Comparison of ENCODE assay signal across 17 cellular contexts in the genomic region with DNA sequence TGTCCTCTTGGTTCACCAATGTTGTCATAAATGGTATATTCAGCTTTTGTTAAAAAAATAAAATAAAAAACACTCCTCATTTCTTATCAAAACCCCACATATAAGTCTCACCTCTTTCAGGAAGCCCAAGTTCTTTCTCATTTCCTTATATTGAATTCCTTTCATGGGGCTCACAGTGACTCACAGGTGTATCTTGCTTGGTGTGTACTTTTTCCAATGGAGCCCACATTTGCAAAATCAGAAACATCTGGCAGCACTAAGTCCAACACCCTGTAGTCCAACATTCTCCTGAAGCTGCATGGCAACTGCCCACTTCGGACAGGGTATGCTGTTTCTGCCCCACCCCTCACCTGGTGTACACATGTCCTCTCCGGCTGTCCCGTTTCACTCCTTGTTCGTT.
A peak's percentile ranks its signal among the peaks of the same experiment; 100 is the strongest.
DNase-seq lines count a peak whose midpoint lies in the region; FAIRE-seq and TF ChIP-seq lines count a peak whose summit lies in the region.
"Had no signal": no experiment of that assay in that cellular context is flagged by ENCODE, and none has a peak within 500 bp of the region (broad histone marks: within the 10 kb centered on the region; RNA-seq: fewer than 3 reads in every experiment).

No MANE protein-coding gene starts in this region.

- DNase-seq in RPMI7951 (ENCODE audit: low read depth) (peak; percentile 5), astrocyte (ENCODE audit: low read depth) (peak; percentile 10), fibroblast of mammary gland (ENCODE audit: low read depth) (peak; percentile 4), renal cortical epithelial cell (ENCODE audit: low read depth) (peak; percentile 29), NCI-H524 (lab: John Stamatoyannopoulos, UW) (no peak)
- DNase-seq in activated effector memory CD4-positive, alpha-beta T cell treated with Interleukin-2 at 50 U/mL for 16 hours: no peak
- DNase-seq in activated T-helper 1 cell treated with anti-CD3 and anti-CD28 coated beads, Interleukin-12 subunit alpha, Interleukin-12 subunit beta, Interleukin-2, Interleukin-4 antibody, amounts not matched to agents 30 ng/mL and 10 ng/mL and 1 ng/mL, durations not matched to agents 14 hours and 24 hours and 36 hours (ENCODE audit: low spot score): no peak
- DNase-seq: Caco-2; CD4-positive, CD25-positive, alpha-beta regulatory T cell; DMS79 treated with DMSO at 0.1 percent for 48 hours; GF-D8; GOT3; H7; HFFc6 had no signal

- H3K79me2 ChIP-seq in astrocyte (ENCODE audit: insufficient read depth, low read length): no peaks in the 10 kb centered on the region

- H4K20me1 ChIP-seq in astrocyte (ENCODE audit: insufficient read depth, low read length): no peaks in the 10 kb centered on the region
- H4K20me1 ChIP-seq: BLaER1 treated with 17β-estradiol and CSF1 and Interleukin-3, amounts not matched to agents 10 nM and 100 nM had no signal

- H3K36me3 Mint-ChIP-seq in astrocyte (ENCODE audit: low read depth, unreplicated experiment): no peaks in the 10 kb centered on the region
- no peaks in the 10 kb centered on the region for H3K36me3 Mint-ChIP-seq in activated T-helper 1 cell treated with anti-CD3 and anti-CD28 coated beads, Interleukin-12 subunit alpha, Interleukin-12 subunit beta, Interleukin-2, Interleukin-4 antibody, amounts not matched to agents 30 ng/mL and 10 ng/mL and 1 ng/mL, durations not matched to agents 14 hours and 24 hours and 36 hours (ENCODE audit: low read depth)
- H3K36me3 Mint-ChIP-seq: CD4-positive, CD25-positive, alpha-beta regulatory T cell had no signal

- H3K27ac Mint-ChIP-seq in astrocyte (ENCODE audit: unreplicated experiment): no peak overlapping the region
- no peak overlapping the region for H3K27ac Mint-ChIP-seq in activated T-helper 1 cell treated with anti-CD3 and anti-CD28 coated beads, Interleukin-12 subunit alpha, Interleukin-12 subunit beta, Interleukin-2, Interleukin-4 antibody, amounts not matched to agents 30 ng/mL and 10 ng/mL and 1 ng/mL, durations not matched to agents 14 hours and 24 hours and 36 hours
- H3K27ac Mint-ChIP-seq: B cell; CD4-positive, CD25-positive, alpha-beta regulatory T cell; HFFc6 had no signal

- no peak overlapping the region for H2AFZ ChIP-seq in astrocyte (ENCODE audit: low read depth, low read length)

- H3K27ac ChIP-seq in astrocyte (ENCODE audit: low read depth, low read length): no peak overlapping the region
- H3K27ac ChIP-seq: BLaER1 treated with 17β-estradiol and CSF1 and Interleukin-3, amounts not matched to agents 10 nM and 100 nM had no signal

- H3K36me3 ChIP-seq in astrocyte (ENCODE audit: insufficient read depth, low read length): no peaks in the 10 kb centered on the region
- H3K36me3 ChIP-seq: BLaER1 treated with 17β-estradiol and CSF1 and Interleukin-3, amounts not matched to agents 10 nM and 100 nM had no signal

- peaks cover 34% of the 10 kb centered on the region for H3K4me1 Mint-ChIP-seq in astrocyte (ENCODE audit: low read depth, unreplicated experiment)
- H3K4me1 Mint-ChIP-seq in activated T-helper 1 cell treated with anti-CD3 and anti-CD28 coated beads, Interleukin-12 subunit alpha, Interleukin-12 subunit beta, Interleukin-2, Interleukin-4 antibody, amounts not matched to agents 30 ng/mL and 10 ng/mL and 1 ng/mL, durations not matched to agents 14 hours and 24 hours and 36 hours (ENCODE audit: low read depth): no peaks in the 10 kb centered on the region
- H3K4me1 Mint-ChIP-seq: B cell; CD4-positive, CD25-positive, alpha-beta regulatory T cell had no signal

- FAIRE-seq in astrocyte (lab: Jason Lieb, UNC): no peak
- FAIRE-seq: HepG2 had no signal

- TF ChIP-seq CTCF in astrocyte (IDR thresholded peaks at IDR 0.05; ENCODE audit: insufficient read depth, low read depth, low read length) (no peak), fibroblast of mammary gland (conservative IDR thresholded peaks at IDR 0.05; ENCODE audit: control insufficient read depth, insufficient read depth, low read depth, low read length) (no peak)

- peaks cover 13% of the 10 kb centered on the region for H3K4me1 ChIP-seq in astrocyte (ENCODE audit: insufficient read depth, low read length)
- H3K4me1 ChIP-seq: BLaER1 treated with 17β-estradiol and CSF1 and Interleukin-3, amounts not matched to agents 10 nM and 100 nM had no signal

- H3K4me2 ChIP-seq in astrocyte (ENCODE audit: low read length): peak overlapping the region; percentile 27
- H3K4me2 ChIP-seq: BLaER1 treated with 17β-estradiol and CSF1 and Interleukin-3, amounts not matched to agents 10 nM and 100 nM had no signal

- no peaks in the 10 kb centered on the region for H3K27me3 ChIP-seq in astrocyte (ENCODE audit: insufficient read depth, low read length)
- H3K27me3 ChIP-seq: BLaER1 treated with 17β-estradiol and CSF1 and Interleukin-3, amounts not matched to agents 10 nM and 100 nM had no signal

- H3K9ac ChIP-seq in astrocyte (ENCODE audit: low read length): no peak overlapping the region
- H3K9ac ChIP-seq: BLaER1 treated with 17β-estradiol and CSF1 and Interleukin-3, amounts not matched to agents 10 nM and 100 nM had no signal

- no peaks in the 10 kb centered on the region for H3K27me3 Mint-ChIP-seq in astrocyte (ENCODE audit: low read depth, unreplicated experiment)
- no peaks in the 10 kb centered on the region for H3K27me3 Mint-ChIP-seq in activated T-helper 1 cell treated with anti-CD3 and anti-CD28 coated beads, Interleukin-12 subunit alpha, Interleukin-12 subunit beta, Interleukin-2, Interleukin-4 antibody, amounts not matched to agents 30 ng/mL and 10 ng/mL and 1 ng/mL, durations not matched to agents 14 hours and 24 hours and 36 hours (ENCODE audit: insufficient read depth)
- H3K27me3 Mint-ChIP-seq: B cell; CD4-positive, CD25-positive, alpha-beta regulatory T cell had no signal

- no peak overlapping the region for H3K4me3 Mint-ChIP-seq in astrocyte (ENCODE audit: unreplicated experiment)
- no peak overlapping the region for H3K4me3 Mint-ChIP-seq in activated T-helper 1 cell treated with anti-CD3 and anti-CD28 coated beads, Interleukin-12 subunit alpha, Interleukin-12 subunit beta, Interleukin-2, Interleukin-4 antibody, amounts not matched to agents 30 ng/mL and 10 ng/mL and 1 ng/mL, durations not matched to agents 14 hours and 24 hours and 36 hours
- H3K4me3 Mint-ChIP-seq: B cell; CD4-positive, CD25-positive, alpha-beta regulatory T cell; HFFc6 had no signal

- H3K4me3 ChIP-seq in astrocyte (ENCODE audit: insufficient read depth, low read depth, low read length) (no peak overlapping the region), fibroblast of mammary gland (ENCODE audit: control insufficient read depth, low read depth, low read length) (no peak overlapping the region)
- H3K4me3 ChIP-seq: BLaER1 treated with 17β-estradiol and CSF1 and Interleukin-3, amounts not matched to agents 10 nM and 100 nM had no signal

- no peaks in the 10 kb centered on the region for H3K9me3 ChIP-seq in astrocyte (ENCODE audit: insufficient read depth, low read depth, low read length)
- H3K9me3 ChIP-seq: BLaER1 treated with 17β-estradiol and CSF1 and Interleukin-3, amounts not matched to agents 10 nM and 100 nM; Caco-2 had no signal

- intact Hi-C loops in activated T-helper 1 cell treated with anti-CD3 and anti-CD28 coated beads, Interleukin-12 subunit alpha, Interleukin-12 subunit beta, Interleukin-2, Interleukin-4 antibody, amounts not matched to agents 30 ng/mL and 10 ng/mL and 1 ng/mL, durations not matched to agents 14 hours and 24 hours and 36 hours (cut with micrococcal nuclease): no loop called here

- H3K9me3 Mint-ChIP-seq in astrocyte (ENCODE audit: unreplicated experiment): peaks cover 2% of the 10 kb centered on the region
- no peaks in the 10 kb centered on the region for H3K9me3 Mint-ChIP-seq in activated T-helper 1 cell treated with anti-CD3 and anti-CD28 coated beads, Interleukin-12 subunit alpha, Interleukin-12 subunit beta, Interleukin-2, Interleukin-4 antibody, amounts not matched to agents 30 ng/mL and 10 ng/mL and 1 ng/mL, durations not matched to agents 14 hours and 24 hours and 36 hours

Comparison
In these comparisons a context has a peak if more than half of its experiments do, and no peak if none do; other contexts are left out.
1. DNase-seq: peak in RPMI7951 (single experiment), astrocyte (single experiment), fibroblast of mammary gland (single experiment) and renal cortical epithelial cell (single experiment); none in NCI-H524 (0 of 2), activated effector memory CD4-positive, alpha-beta T cell treated with Interleukin-2 at 50 U/mL for 16 hours (single experiment) and activated T-helper 1 cell treated with anti-CD3 and anti-CD28 coated beads, Interleukin-12 subunit alpha, Interleukin-12 subunit beta, Interleukin-2, Interleukin-4 antibody, amounts not matched to agents 30 ng/mL and 10 ng/mL and 1 ng/mL, durations not matched to agents 14 hours and 24 hours and 36 hours (single experiment).